Comparison of ENCODE assay signal across 1 cellular context in genomic region chr9:132990781-132991180, GRCh38.
TF ChIP-seq lines count a peak whose summit lies in the region.

No MANE protein-coding gene starts in this region.

TF ChIP-seq in K562, 482 proteins besides CTCF, POLR2A, EP300 and RAD21 (continued from another document):
- TF ChIP-seq ZNF512 (tag; IDR thresholded peaks at IDR 0.05) (no peak), ZBTB40 (IDR thresholded peaks at IDR 0.05) (no peak), ZBTB40 (CRISPR knock-in tag; IDR thresholded peaks at IDR 0.05) (no peak), BCOR (IDR thresholded peaks at IDR 0.05) (no peak), HIVEP1 (CRISPR knock-in tag; IDR thresholded peaks at IDR 0.05) (no peak)
TF ChIP-seq in K562: peak in this region for 11.
